Comparison of ENCODE assay signal across 14 cellular contexts in the genomic region with DNA sequence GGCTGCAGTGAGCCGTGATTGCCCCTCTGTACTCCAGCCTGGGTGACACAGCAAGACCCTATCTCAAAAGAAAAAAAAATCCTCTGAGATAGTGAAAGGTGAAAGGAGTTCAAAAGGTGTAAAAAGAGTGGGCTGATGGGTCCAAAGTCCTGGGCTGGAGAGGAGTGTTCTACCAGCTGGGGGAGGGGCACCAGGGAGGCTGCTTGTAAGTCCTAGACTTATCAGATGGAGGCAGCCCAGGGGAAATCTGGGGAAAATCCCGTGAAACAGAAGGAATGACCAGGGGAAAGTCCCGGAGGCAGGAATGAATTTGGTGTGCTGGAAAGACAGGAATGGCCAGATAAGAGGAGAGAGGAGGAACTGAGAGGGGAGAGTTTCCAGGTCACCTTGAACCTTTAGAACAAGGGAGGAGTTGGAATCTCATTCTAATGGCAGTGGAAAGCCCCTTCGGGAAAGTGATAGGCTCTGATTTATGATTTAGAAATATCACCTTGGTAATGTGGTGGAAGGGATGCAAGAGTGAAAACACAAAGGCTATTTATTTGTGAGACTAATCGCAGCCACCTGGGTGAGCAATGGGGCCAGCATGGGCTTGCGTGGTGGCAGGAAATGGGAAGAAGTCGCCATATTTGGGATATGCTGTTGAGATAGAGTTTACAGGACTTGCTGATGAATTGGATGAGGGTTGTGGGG. TPM values are rescaled to one million over a fixed set of nuclear protein-coding genes. Genes with fewer than 3 reads are reported as not detected.
A peak's percentile ranks its signal among the peaks of the same experiment; 100 is the strongest.
DNase-seq lines count a peak whose midpoint lies in the region; ATAC-seq and TF ChIP-seq lines count a peak whose summit lies in the region.
"Had no signal": no experiment of that assay in that cellular context is flagged by ENCODE, and none has a peak within 500 bp of the region (broad histone marks: within the 10 kb centered on the region; RNA-seq: fewer than 3 reads in every experiment).

No MANE protein-coding gene starts in this region.

- TF ChIP-seq CTCF in fibroblast of pulmonary artery (IDR thresholded peaks at IDR 0.05; ENCODE audit: low read length, missing control alignments) = no peak
- TF ChIP-seq CTCF in nephron progenitor cell (IDR thresholded peaks at IDR 0.05) = no peak
- no peak for TF ChIP-seq CTCF in brain microvascular endothelial cell (IDR thresholded peaks at IDR 0.05; ENCODE audit: low read depth, low read length, missing control alignments)

- no peaks in the 10 kb centered on the region for H3K9me3 Mint-ChIP-seq in nephron progenitor cell

- H3K27ac ChIP-seq in brain microvascular endothelial cell = no peak overlapping the region
- H3K27ac ChIP-seq: esophagus muscularis mucosa had no signal

- H3K36me3 ChIP-seq in brain microvascular endothelial cell (replicated peaks) = peaks cover under 1% of the 10 kb centered on the region

- no peaks in the 10 kb centered on the region for H3K27me3 ChIP-seq in brain microvascular endothelial cell (replicated peaks)
- H3K27me3 ChIP-seq: esophagus muscularis mucosa had no signal

- no peak overlapping the region for H3K4me3 Mint-ChIP-seq in nephron progenitor cell

- H3K27ac Mint-ChIP-seq in nephron progenitor cell = peak overlapping the region; percentile 94

- H3K4me1 Mint-ChIP-seq in nephron progenitor cell = peaks cover 13% of the 10 kb centered on the region

- in situ Hi-C loops in Caki2 (cut with HindIII; ENCODE audit: low pct_unique_long_range_greater_than_20kb, low sequenced_read_pairs) = no loop called here
- in situ Hi-C loops in brain microvascular endothelial cell (cut with HindIII; ENCODE audit: low pct_ligation_motif_present, low sequenced_read_pairs) = no loop called here

- peaks cover 38% of the 10 kb centered on the region for H3K36me3 Mint-ChIP-seq in nephron progenitor cell (ENCODE audit: low read depth)

- H3K27me3 Mint-ChIP-seq in nephron progenitor cell (ENCODE audit: low read depth, poor library complexity) = no peaks in the 10 kb centered on the region

- DNase-seq in Caki2 (ENCODE audit: low read depth) = peak; percentile 51
- DNase-seq in NCI-H226 = peak; percentile 70
- DNase-seq in fibroblast of pulmonary artery (ENCODE audit: low read depth) = peak; percentile 64
- DNase-seq in nephron progenitor cell = no peak
- DNase-seq in SKM-1 treated with dmso at 0.1 percent for 144 hours (lab: John Stamatoyannopoulos, UW; ENCODE audit: unreplicated experiment) = no peak
- DNase-seq in DMS 273 treated with DMSO at 0.1 percent for 48 hours (lab: John Stamatoyannopoulos, UW) = no peak
- DNase-seq in brain microvascular endothelial cell = no peak
- DNase-seq: activated naive CD4-positive, alpha-beta T cell treated with Interleukin-2 at 50 U/mL for 16 hours; central memory CD4-positive, alpha-beta T cell; NCI-H1092; SK-N-SH; substantia nigra had no signal

- no peak for ATAC-seq in GM21737 (IDR thresholded peaks at IDR 0.05; ENCODE audit: unreplicated experiment)

- H3K4me3 ChIP-seq in fibroblast of pulmonary artery (replicated peaks; ENCODE audit: low read depth, low read length) (no peak overlapping the region), brain microvascular endothelial cell (ENCODE audit: low read depth, low read length) (no peak overlapping the region)
- H3K4me3 ChIP-seq: esophagus muscularis mucosa had no signal

RNA-seq across cellular contexts. Expression of a gene that starts 23.4 kb away (rescaled TPM):
- 22.0 and 28.4 TPM in 2 replicates for total RNA-seq in Caki2 (2014; rRNA removed; shearing (Covaris generic); ENCODE audit: low replicate concordance)

Comparison
In these comparisons a context has a peak if more than half of its experiments do, and no peak if none do; other contexts are left out.
1. DNase-seq: peak in Caki2 (single experiment), NCI-H226 (single experiment) and fibroblast of pulmonary artery (single experiment); none in nephron progenitor cell (single experiment), SKM-1 treated with dmso at 0.1 percent for 144 hours (single experiment), DMS 273 treated with DMSO at 0.1 percent for 48 hours (single experiment) and brain microvascular endothelial cell (single experiment).